In genomic region chr10:11610151-11610854, GRCh38 we compare ENCODE assay signal across 8 cellular contexts. TPM values are rescaled to one million over a fixed set of nuclear protein-coding genes. Genes with fewer than 3 reads are reported as not detected.
DNase-seq lines count a peak whose midpoint lies in the region; ATAC-seq lines count a peak whose summit lies in the region.

No MANE protein-coding gene starts in this region.

- no peaks in the 10 kb centered on the region for H3K36me3 ChIP-seq in thymus (ENCODE audit: control insufficient read depth, insufficient read depth)

- WGBS in thymus: 8% methylated on average over 12 of the region's 12 CpGs

- peaks cover 4% of the 10 kb centered on the region for H3K4me1 ChIP-seq in thymus (ENCODE audit: control insufficient read depth, insufficient read depth, low read length)

- no peaks in the 10 kb centered on the region for H3K9me3 Mint-ChIP-seq in activated CD8-positive, alpha-beta memory T cell treated with anti-CD3 and anti-CD28 coated beads, Interleukin-2, amount 10 ng/mL, durations not matched to agents 7 days and 5 days (ENCODE audit: low read depth)
- peaks cover 2% of the 10 kb centered on the region for H3K9me3 Mint-ChIP-seq in activated naive CD8-positive, alpha-beta T cell treated with anti-CD3 and anti-CD28 coated beads for 36 hours

- no peaks in the 10 kb centered on the region for H3K27me3 ChIP-seq in thymus (ENCODE audit: control insufficient read depth, insufficient read depth)

- CTCF ChIA-PET in activated CD8-positive, alpha-beta memory T cell treated with anti-CD3 and anti-CD28 coated beads, Interleukin-2, amount 10 ng/mL, durations not matched to agents 7 days and 5 days (lab: Charles Lee): interaction anchor here (1.2 kb wide), 1 partner anchor 23 kb away, joined by 3 read pairs; no protein-coding TSS in a partner anchor

- H3K4me1 Mint-ChIP-seq in activated CD8-positive, alpha-beta memory T cell treated with anti-CD3 and anti-CD28 coated beads, Interleukin-2, amount 10 ng/mL, durations not matched to agents 7 days and 5 days: peaks cover 38% of the 10 kb centered on the region
- peaks cover 64% of the 10 kb centered on the region for H3K4me1 Mint-ChIP-seq in activated naive CD8-positive, alpha-beta T cell treated with anti-CD3 and anti-CD28 coated beads for 36 hours

- H3K27ac ChIP-seq in thymus (ENCODE audit: low read depth): no peak overlapping the region

- H3K27me3 Mint-ChIP-seq in activated CD8-positive, alpha-beta memory T cell treated with anti-CD3 and anti-CD28 coated beads, Interleukin-2, amount 10 ng/mL, durations not matched to agents 7 days and 5 days: peaks cover 55% of the 10 kb centered on the region
- H3K27me3 Mint-ChIP-seq in activated naive CD8-positive, alpha-beta T cell treated with anti-CD3 and anti-CD28 coated beads for 36 hours: peaks cover 3% of the 10 kb centered on the region

- H3K4me3 ChIP-seq in thymus (ENCODE audit: low read length): peak overlapping the region; percentile 97

- DNase-seq in activated CD8-positive, alpha-beta memory T cell treated with anti-CD3 and anti-CD28 coated beads, Interleukin-2, amount 10 ng/mL, durations not matched to agents 7 days and 5 days: no peak
- no peak for DNase-seq in activated CD8-positive, alpha-beta memory T cell treated with anti-CD3 and anti-CD28 coated beads, Interleukin-2, amount 50 U/mL, for 4 hours
- no peak for DNase-seq in activated naive CD8-positive, alpha-beta T cell treated with anti-CD3 and anti-CD28 coated beads for 36 hours
- DNase-seq in left lobe of liver (ENCODE audit: low spot score): no peak
- no peak for DNase-seq in NCI-H2029 (lab: John Stamatoyannopoulos, UW)
- no peak for DNase-seq in NCI-H2227 (lab: John Stamatoyannopoulos, UW; ENCODE audit: unreplicated experiment)
- DNase-seq in glomerular visceral epithelial cell (ENCODE audit: extremely low spot score): no peak

- ATAC-seq in activated CD8-positive, alpha-beta memory T cell treated with anti-CD3 and anti-CD28 coated beads, Interleukin-2, amount 10 ng/mL, durations not matched to agents 7 days and 5 days: no peak
- peak; percentile 1 for ATAC-seq in left lobe of liver

- H3K27ac Mint-ChIP-seq in activated CD8-positive, alpha-beta memory T cell treated with anti-CD3 and anti-CD28 coated beads, Interleukin-2, amount 10 ng/mL, durations not matched to agents 7 days and 5 days: peak overlapping the region; percentile 13
- H3K27ac Mint-ChIP-seq in activated naive CD8-positive, alpha-beta T cell treated with anti-CD3 and anti-CD28 coated beads for 36 hours: peak overlapping the region; percentile 63

- peak overlapping the region; percentile 74 for H3K4me3 Mint-ChIP-seq in activated CD8-positive, alpha-beta memory T cell treated with anti-CD3 and anti-CD28 coated beads, Interleukin-2, amount 10 ng/mL, durations not matched to agents 7 days and 5 days
- peak overlapping the region; percentile 84 for H3K4me3 Mint-ChIP-seq in activated naive CD8-positive, alpha-beta T cell treated with anti-CD3 and anti-CD28 coated beads for 36 hours

- H3K36me3 Mint-ChIP-seq in activated CD8-positive, alpha-beta memory T cell treated with anti-CD3 and anti-CD28 coated beads, Interleukin-2, amount 10 ng/mL, durations not matched to agents 7 days and 5 days: peaks cover 5% of the 10 kb centered on the region
- peaks cover under 1% of the 10 kb centered on the region for H3K36me3 Mint-ChIP-seq in activated naive CD8-positive, alpha-beta T cell treated with anti-CD3 and anti-CD28 coated beads for 36 hours

- H3K9me3 ChIP-seq in thymus (ENCODE audit: control insufficient read depth): no peaks in the 10 kb centered on the region

RNA-seq across cellular contexts. Expression of gene USP6NL, which starts 1.1 kb away (rescaled TPM):
- total RNA-seq in activated CD8-positive, alpha-beta memory T cell treated with anti-CD3 and anti-CD28 coated beads, Interleukin-2, amount 10 ng/mL, durations not matched to agents 7 days and 5 days: 1 to 10 TPM in 1 of 2 experiments, under 1 TPM in 1; 0.49 to 1.1 TPM
- 1 to 10 TPM; 5.5 to 5.6 TPM for total RNA-seq in activated naive CD8-positive, alpha-beta T cell treated with anti-CD3 and anti-CD28 coated beads for 36 hours
- total RNA-seq in left lobe of liver: 9.0 TPM
- 8.1 TPM for polyA plus RNA-seq in thymus
